2 cellular contexts compared by ENCODE assay signal in genomic region chr15:31366169-31366734, GRCh38.
A peak's percentile ranks its signal among the peaks of the same experiment; 100 is the strongest.
TF ChIP-seq lines count a peak whose summit lies in the region.

No MANE protein-coding gene starts in this region.

TF ChIP-seq in SK-N-SH, 30 proteins besides CTCF, POLR2A, EP300 and RAD21 (continued from another document):
- TF ChIP-seq RCOR1 (IDR thresholded peaks at IDR 0.05; ENCODE audit: low read length) (no peak), FOXJ3 (CRISPR knock-in tag; IDR thresholded peaks at IDR 0.05) (no peak), SMC3 (IDR thresholded peaks at IDR 0.05; ENCODE audit: low read depth, low read length) (peak; percentile 30; the same call in 1 of the 2 replicates), IRF3 (IDR thresholded peaks at IDR 0.05; ENCODE audit: low read depth, low read length) (no peak)
- TF ChIP-seq, protein P1, sequence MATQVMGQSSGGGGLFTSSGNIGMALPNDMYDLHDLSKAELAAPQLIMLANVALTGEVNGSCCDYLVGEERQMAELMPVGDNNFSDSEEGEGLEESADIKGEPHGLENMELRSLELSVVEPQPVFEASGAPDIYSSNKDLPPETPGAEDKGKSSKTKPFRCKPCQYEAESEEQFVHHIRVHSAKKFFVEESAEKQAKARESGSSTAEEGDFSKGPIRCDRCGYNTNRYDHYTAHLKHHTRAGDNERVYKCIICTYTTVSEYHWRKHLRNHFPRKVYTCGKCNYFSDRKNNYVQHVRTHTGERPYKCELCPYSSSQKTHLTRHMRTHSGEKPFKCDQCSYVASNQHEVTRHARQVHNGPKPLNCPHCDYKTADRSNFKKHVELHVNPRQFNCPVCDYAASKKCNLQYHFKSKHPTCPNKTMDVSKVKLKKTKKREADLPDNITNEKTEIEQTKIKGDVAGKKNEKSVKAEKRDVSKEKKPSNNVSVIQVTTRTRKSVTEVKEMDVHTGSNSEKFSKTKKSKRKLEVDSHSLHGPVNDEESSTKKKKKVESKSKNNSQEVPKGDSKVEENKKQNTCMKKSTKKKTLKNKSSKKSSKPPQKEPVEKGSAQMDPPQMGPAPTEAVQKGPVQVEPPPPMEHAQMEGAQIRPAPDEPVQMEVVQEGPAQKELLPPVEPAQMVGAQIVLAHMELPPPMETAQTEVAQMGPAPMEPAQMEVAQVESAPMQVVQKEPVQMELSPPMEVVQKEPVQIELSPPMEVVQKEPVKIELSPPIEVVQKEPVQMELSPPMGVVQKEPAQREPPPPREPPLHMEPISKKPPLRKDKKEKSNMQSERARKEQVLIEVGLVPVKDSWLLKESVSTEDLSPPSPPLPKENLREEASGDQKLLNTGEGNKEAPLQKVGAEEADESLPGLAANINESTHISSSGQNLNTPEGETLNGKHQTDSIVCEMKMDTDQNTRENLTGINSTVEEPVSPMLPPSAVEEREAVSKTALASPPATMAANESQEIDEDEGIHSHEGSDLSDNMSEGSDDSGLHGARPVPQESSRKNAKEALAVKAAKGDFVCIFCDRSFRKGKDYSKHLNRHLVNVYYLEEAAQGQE (IDR thresholded peaks at IDR 0.05; ENCODE audit: low read depth, low read length) = no peak
TF ChIP-seq in SK-N-SH: peak in this region for 1.

TF ChIP-seq in SK-N-SH treated with all-trans-retinoic acid at 6 μM for 48 hours, 23 proteins besides CTCF, POLR2A, EP300 and RAD21 (continued from another document):
- TF ChIP-seq TSHZ2 (CRISPR knock-in tag; IDR thresholded peaks at IDR 0.05) = no peak
- no peak for TF ChIP-seq BACH2 (CRISPR knock-in tag; IDR thresholded peaks at IDR 0.05; ENCODE audit: borderline replicate concordance)
- TF ChIP-seq, protein P2, sequence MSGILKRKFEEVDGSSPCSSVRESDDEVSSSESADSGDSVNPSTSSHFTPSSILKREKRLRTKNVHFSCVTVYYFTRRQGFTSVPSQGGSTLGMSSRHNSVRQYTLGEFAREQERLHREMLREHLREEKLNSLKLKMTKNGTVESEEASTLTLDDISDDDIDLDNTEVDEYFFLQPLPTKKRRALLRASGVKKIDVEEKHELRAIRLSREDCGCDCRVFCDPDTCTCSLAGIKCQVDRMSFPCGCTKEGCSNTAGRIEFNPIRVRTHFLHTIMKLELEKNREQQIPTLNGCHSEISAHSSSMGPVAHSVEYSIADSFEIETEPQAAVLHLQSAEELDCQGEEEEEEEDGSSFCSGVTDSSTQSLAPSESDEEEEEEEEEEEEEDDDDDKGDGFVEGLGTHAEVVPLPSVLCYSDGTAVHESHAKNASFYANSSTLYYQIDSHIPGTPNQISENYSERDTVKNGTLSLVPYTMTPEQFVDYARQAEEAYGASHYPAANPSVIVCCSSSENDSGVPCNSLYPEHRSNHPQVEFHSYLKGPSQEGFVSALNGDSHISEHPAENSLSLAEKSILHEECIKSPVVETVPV (CRISPR knock-in tag; IDR thresholded peaks at IDR 0.05) = no peak
- no peak for TF ChIP-seq CSDC2 (CRISPR knock-in tag; IDR thresholded peaks at IDR 0.05)
- TF ChIP-seq ZNF565 (CRISPR knock-in tag; conservative IDR thresholded peaks at IDR 0.05; ENCODE audit: low read depth) = no peak
- no peak for TF ChIP-seq RARB (CRISPR knock-in tag; IDR thresholded peaks at IDR 0.05)
- TF ChIP-seq PATZ1 (CRISPR knock-in tag; IDR thresholded peaks at IDR 0.05; ENCODE audit: borderline replicate concordance) = no peak
- TF ChIP-seq OSR1 (CRISPR knock-in tag; IDR thresholded peaks at IDR 0.05) = no peak
- no peak for TF ChIP-seq ARNTL (CRISPR knock-in tag; IDR thresholded peaks at IDR 0.05; ENCODE audit: borderline replicate concordance, low read depth)
- no peak for TF ChIP-seq TOX (CRISPR knock-in tag; IDR thresholded peaks at IDR 0.05; ENCODE audit: borderline replicate concordance)
- TF ChIP-seq PPARA (CRISPR knock-in tag; IDR thresholded peaks at IDR 0.05; ENCODE audit: borderline replicate concordance) = no peak
- TF ChIP-seq ZNF8 (CRISPR knock-in tag; IDR thresholded peaks at IDR 0.05) = no peak
- TF ChIP-seq SNAI2 (CRISPR knock-in tag; IDR thresholded peaks at IDR 0.05) = no peak
- no peak for TF ChIP-seq GLIS3 (CRISPR knock-in tag; IDR thresholded peaks at IDR 0.05)
- no peak for TF ChIP-seq ISL1 (CRISPR knock-in tag; IDR thresholded peaks at IDR 0.05)
- TF ChIP-seq, protein P3, sequence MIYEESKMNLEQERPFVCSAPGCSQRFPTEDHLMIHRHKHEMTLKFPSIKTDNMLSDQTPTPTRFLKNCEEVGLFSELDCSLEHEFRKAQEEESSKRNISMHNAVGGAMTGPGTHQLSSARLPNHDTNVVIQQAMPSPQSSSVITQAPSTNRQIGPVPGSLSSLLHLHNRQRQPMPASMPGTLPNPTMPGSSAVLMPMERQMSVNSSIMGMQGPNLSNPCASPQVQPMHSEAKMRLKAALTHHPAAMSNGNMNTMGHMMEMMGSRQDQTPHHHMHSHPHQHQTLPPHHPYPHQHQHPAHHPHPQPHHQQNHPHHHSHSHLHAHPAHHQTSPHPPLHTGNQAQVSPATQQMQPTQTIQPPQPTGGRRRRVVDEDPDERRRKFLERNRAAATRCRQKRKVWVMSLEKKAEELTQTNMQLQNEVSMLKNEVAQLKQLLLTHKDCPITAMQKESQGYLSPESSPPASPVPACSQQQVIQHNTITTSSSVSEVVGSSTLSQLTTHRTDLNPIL (CRISPR knock-in tag; IDR thresholded peaks at IDR 0.05; ENCODE audit: low read depth) = no peak
